In the genomic region with DNA sequence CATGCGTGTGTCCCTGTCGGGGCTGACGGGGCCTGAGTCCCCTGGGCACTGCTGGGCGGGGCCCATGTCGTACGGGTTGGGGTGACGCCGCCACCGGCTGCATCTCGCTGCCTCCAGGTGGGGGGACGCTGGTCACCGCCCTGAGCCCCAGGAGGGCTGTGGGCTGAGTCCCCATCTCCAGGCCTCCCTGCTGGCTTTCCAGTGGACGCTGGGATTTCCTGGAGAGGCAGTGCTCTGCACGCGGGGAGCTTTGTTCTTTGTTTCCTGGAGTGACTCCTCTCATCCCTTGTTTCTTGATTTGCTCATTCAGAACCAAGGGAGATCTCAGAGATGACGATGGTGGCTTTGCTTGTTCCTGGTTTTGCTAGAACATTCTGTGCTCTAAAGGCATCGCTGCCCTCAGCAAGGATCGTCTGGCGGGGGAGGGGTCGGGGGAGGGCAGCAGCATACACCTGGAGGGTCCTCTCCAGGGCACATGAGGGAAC, we compare ENCODE assay signal across 11 cellular contexts. TPM values are rescaled to one million over a fixed set of nuclear protein-coding genes. Genes with fewer than 3 reads are reported as not detected.
DNase-seq lines count a peak whose midpoint lies in the region; ATAC-seq, FAIRE-seq and TF ChIP-seq lines count a peak whose summit lies in the region.
"Had no signal": no experiment of that assay in that cellular context is flagged by ENCODE, and none has a peak within 500 bp of the region (broad histone marks: within the 10 kb centered on the region; RNA-seq: fewer than 3 reads in every experiment).

No MANE protein-coding gene starts in this region.

- no peak overlapping the region for H2AFZ ChIP-seq in PC-3 (ENCODE audit: low read length)

- H3K4me3 ChIP-seq in PC-3 (ENCODE audit: low read length) (no peak overlapping the region), esophagus (ENCODE audit: low read depth in 1 of 2, low read length in 2 of 2) (no peak overlapping the region), pancreas (no peak overlapping the region)

- peak overlapping the region; percentile 79 to 92 (median 91) for H3K27ac Mint-ChIP-seq in CD14-positive monocyte

- peaks cover 35% of the 10 kb centered on the region for H3K4me1 ChIP-seq in PC-3 (ENCODE audit: insufficient read depth, low read length)
- peaks cover 30 to 39% of the 10 kb centered on the region in 2 donors for H3K4me1 ChIP-seq in esophagus (ENCODE audit: control insufficient read depth in 2 of 2, insufficient read depth in 2 of 2, low read length in 1 of 2)
- H3K4me1 ChIP-seq in pancreas, result peaks cover 66 to 73% (median 66%) of the 10 kb centered on the region in 3 donors

- ATAC-seq in PC-3 (no peak), pancreas (peak in 1 of 4 donors; percentile 1), GM19351 (IDR thresholded peaks at IDR 0.05; ENCODE audit: unreplicated experiment) (no peak), Right ventricle myocardium superior (ENCODE audit: poor library complexity) (no peak), GM18867 (IDR thresholded peaks at IDR 0.05; ENCODE audit: unreplicated experiment) (no peak)

- H3K36me3 ChIP-seq in PC-3 (ENCODE audit: low read depth, low read length) (no peaks in the 10 kb centered on the region), esophagus (ENCODE audit: control insufficient read depth in 2 of 2, insufficient read depth in 2 of 2, low read length in 1 of 2) (peaks cover 0 to 16% of the 10 kb centered on the region in 2 donors), pancreas (no peaks in the 10 kb centered on the region)

- no peak for TF ChIP-seq CTCF in CD14-positive monocyte (IDR thresholded peaks at IDR 0.05)
- TF ChIP-seq CTCF in PC-3 (conservative IDR thresholded peaks at IDR 0.05; ENCODE audit: low read depth, low read length), result no peak
- no peak for TF ChIP-seq CTCF in pancreas (IDR thresholded peaks at IDR 0.05)

- H3K9me3 ChIP-seq in PC-3 (ENCODE audit: low read length) (no peaks in the 10 kb centered on the region), esophagus (ENCODE audit: control insufficient read depth in 2 of 2, insufficient read depth in 1 of 2, low read depth in 1 of 2, low read length in 1 of 2) (no peaks in the 10 kb centered on the region), pancreas (no peaks in the 10 kb centered on the region)

- H3K79me2 ChIP-seq in PC-3 (ENCODE audit: low read length), result peaks cover 32% of the 10 kb centered on the region

- no TSS peak for BruUV-seq in PC-3 (replicated peaks; lab: Mats Ljungman, UMichigan)

- 66 to 69% methylated on average over 20 of the region's 20 CpGs for WGBS in esophagus, 2 donors
- WGBS in pancreas, 2 donors, result 58 to 61% methylated on average over 17 to 20 of the region's 20 CpGs

- DNase-seq in CD14-positive monocyte (ENCODE audit: low spot score) (no peak), PC-3 (no peak), pancreas (peak in 3 of 6 donors; percentile 37 to 74 (median 56)), NCI-H146 treated with DMSO at 0.1 percent for 48 hours (lab: John Stamatoyannopoulos, UW; ENCODE audit: unreplicated experiment) (no peak), Right ventricle myocardium superior (no peak)
- DNase-seq: hypothalamus, occipital lobe had no signal

- peaks cover 22 to 25% of the 10 kb centered on the region in 2 donors for H3K36me3 Mint-ChIP-seq in CD14-positive monocyte

- H3K4me1 Mint-ChIP-seq in CD14-positive monocyte, result peaks cover 72% of the 10 kb centered on the region

- H3K9me3 Mint-ChIP-seq in CD14-positive monocyte, result peaks cover 0 to 2% (median 0%) of the 10 kb centered on the region in 7 donors

- POLR2A ChIA-PET in PC-3 (lab: Charles Lee; ENCODE audit: unreplicated experiment), result no interaction called here

- peak overlapping the region; percentile 40 for H3K4me2 ChIP-seq in PC-3 (ENCODE audit: low read length)

- no peaks in the 10 kb centered on the region for H4K20me1 ChIP-seq in PC-3 (ENCODE audit: low read length)

- intact Hi-C loops in CD14-positive monocyte (cut with micrococcal nuclease) (no loop called here), PC-3 (cut with micrococcal nuclease) (no loop called here), pancreas (cut with DNase I) (no loop called here), Right ventricle myocardium superior (cut with DNase I) (no loop called here)

- peak overlapping the region; percentile 31 to 57 for H3K4me3 Mint-ChIP-seq in CD14-positive monocyte

- no peak for FAIRE-seq in pancreas (lab: Jason Lieb, UNC)
- FAIRE-seq: GM18507 had no signal

- peak overlapping the region; percentile 67 for H3K9ac ChIP-seq in PC-3 (ENCODE audit: low read length)

- no peaks in the 10 kb centered on the region for H3F3A ChIP-seq in PC-3 (ENCODE audit: low read length, unreplicated experiment)

- CTCF ChIA-PET in PC-3 (lab: Charles Lee), result no interaction called here

- no peaks in the 10 kb centered on the region for H3K9me2 ChIP-seq in PC-3 (replicated peaks; ENCODE audit: low read length)

- no peaks in the 10 kb centered on the region for H3K27me3 ChIP-seq in PC-3 (ENCODE audit: low read length)
- no peaks in the 10 kb centered on the region for H3K27me3 ChIP-seq in esophagus (ENCODE audit: control insufficient read depth in 1 of 2, insufficient read depth in 2 of 2, low read length in 2 of 2)
- no peaks in the 10 kb centered on the region for H3K27me3 ChIP-seq in pancreas

- H3K27ac ChIP-seq in PC-3 (ENCODE audit: low read length) (peak overlapping the region; percentile 91), esophagus (ENCODE audit: low read depth in 2 of 2, low read length in 1 of 2) (peak overlapping the region; percentile 82 to 91), pancreas (peak overlapping the region; percentile 87 to 98 (median 92))

- H3K27me3 Mint-ChIP-seq in CD14-positive monocyte (ENCODE audit: low read depth in 3 of 3), result peaks cover 0 to 1% (median 0%) of the 10 kb centered on the region in 3 donors

RNA-seq across cellular contexts. Expression of a gene that starts 21.0 kb away (rescaled TPM):
- polyA plus RNA-seq in CD14-positive monocyte, result 1 to 10 TPM; 2.4 to 2.7 TPM
- 24.5 and 41.5 TPM in 2 replicates for total RNA-seq in PC-3 (2014; rRNA removed)
- 10 to 100 TPM; 17.6 to 33.4 TPM for polyA plus RNA-seq in esophagus
- total RNA-seq in pancreas, result 10 to 100 TPM; 17.8 to 44.1 (median 25.9) TPM
- polyA plus RNA-seq in pancreas, result 10 to 100 TPM; 23.5 to 25.2 TPM
- 23.0 TPM for total RNA-seq in Right ventricle myocardium superior
